1 cellular context compared by ENCODE assay signal in genomic region chr2:200309296-200309846, GRCh38.
TF ChIP-seq lines count a peak whose summit lies in the region.

No MANE protein-coding gene starts in this region.

TF ChIP-seq in liver, 16 proteins besides CTCF, POLR2A, EP300 and RAD21:
- peak in 1 of 2 donors; percentile 28 for TF ChIP-seq HNF4A (conservative IDR thresholded peaks at IDR 0.05)
- TF ChIP-seq ATF3 (IDR thresholded peaks at IDR 0.05), result peak; percentile 80
- TF ChIP-seq ZBTB33 (IDR thresholded peaks at IDR 0.05), result no peak
